20 cellular contexts compared by ENCODE assay signal in genomic region chr6:74404366-74404765, GRCh38.
"Had no signal": no experiment of that assay in that cellular context is flagged by ENCODE, and none has a peak within 500 bp of the region (broad histone marks: within the 10 kb centered on the region; RNA-seq: fewer than 3 reads in every experiment).

No MANE protein-coding gene starts in this region.

- H3K9me3 ChIP-seq: esophagus squamous epithelium, gastroesophageal sphincter, lower lobe of right lung, pancreas had no signal

- H3K36me3 ChIP-seq: esophagus squamous epithelium, gastroesophageal sphincter, left ventricle myocardium inferior, lower lobe of right lung, pancreas had no signal

- H3K4me3 ChIP-seq: esophagus squamous epithelium, gastroesophageal sphincter, left ventricle myocardium inferior, lower lobe of right lung, pancreas, smooth muscle cell had no signal

- H3K9me3 Mint-ChIP-seq: type B pancreatic cell had no signal

- DNase-seq: effector memory CD8-positive, alpha-beta T cell; esophagus squamous epithelium; foreskin fibroblast; kidney; left cardiac atrium; left ventricle myocardium inferior; lower lobe of right lung; midbrain; occipital lobe; pancreas; right cardiac atrium; stimulated activated CD4-positive, alpha-beta T cell treated with anti-CD3 and anti-CD28 coated beads, Interleukin-2, amount 100 ng/mL, for 48 hours; stimulated activated naive CD4-positive, alpha-beta T cell treated with Interleukin-2 at 50 U/mL for 16 hours had no signal

- H3K4me1 ChIP-seq: esophagus squamous epithelium, left ventricle myocardium inferior, lower lobe of right lung, pancreas had no signal

- H3K27me3 ChIP-seq: esophagus squamous epithelium, gastroesophageal sphincter, pancreas had no signal

- H3K27ac Mint-ChIP-seq: dendritic cell treated with granulocyte-macrophage colony-stimulating factor and Interleukin-4, amounts not matched to agents 40 ng/mL and 50 ng/mL, for 4 days; effector memory CD8-positive, alpha-beta T cell; memory B cell; natural killer cell treated with Interleukin-12 subunit alpha and Interleukin-12 subunit beta and Interleukin-15 and Interleukin-18, amount 100 ng/mL, for 72 hours; progenitor cell of endocrine pancreas; type B pancreatic cell had no signal

- H3K4me1 Mint-ChIP-seq: memory B cell had no signal

- H3K4me2 ChIP-seq: smooth muscle cell had no signal

- H3K27me3 Mint-ChIP-seq: dendritic cell treated with granulocyte-macrophage colony-stimulating factor and Interleukin-4, amounts not matched to agents 40 ng/mL and 50 ng/mL, for 4 days; effector memory CD8-positive, alpha-beta T cell; natural killer cell treated with Interleukin-12 subunit alpha and Interleukin-12 subunit beta and Interleukin-15 and Interleukin-18, amount 100 ng/mL, for 72 hours; progenitor cell of endocrine pancreas; type B pancreatic cell had no signal

- H3K27ac ChIP-seq: esophagus squamous epithelium, gastroesophageal sphincter, left ventricle myocardium inferior, lower lobe of right lung, pancreas had no signal

- H3K36me3 Mint-ChIP-seq: memory B cell, type B pancreatic cell had no signal

- H3K4me3 Mint-ChIP-seq: dendritic cell treated with granulocyte-macrophage colony-stimulating factor and Interleukin-4, amounts not matched to agents 40 ng/mL and 50 ng/mL, for 4 days; effector memory CD8-positive, alpha-beta T cell; memory B cell; natural killer cell treated with Interleukin-12 subunit alpha and Interleukin-12 subunit beta and Interleukin-15 and Interleukin-18, amount 100 ng/mL, for 72 hours; type B pancreatic cell had no signal
